In genomic region chr14:66395300-66395699, GRCh38 we compare ENCODE assay signal across 1 cellular context.
TF ChIP-seq lines count a peak whose summit lies in the region.

No MANE protein-coding gene starts in this region.

TF ChIP-seq in GM23338, 12 proteins besides CTCF, POLR2A, EP300 and RAD21 (continued from another document):
- TF ChIP-seq ZNF462 (CRISPR knock-in tag; IDR thresholded peaks at IDR 0.05) = no peak
- TF ChIP-seq EZH2phosphoT487 (IDR thresholded peaks at IDR 0.05; ENCODE audit: unreplicated experiment) = no peak
- no peak for TF ChIP-seq ETS1 (IDR thresholded peaks at IDR 0.05)
